In the genomic region with DNA sequence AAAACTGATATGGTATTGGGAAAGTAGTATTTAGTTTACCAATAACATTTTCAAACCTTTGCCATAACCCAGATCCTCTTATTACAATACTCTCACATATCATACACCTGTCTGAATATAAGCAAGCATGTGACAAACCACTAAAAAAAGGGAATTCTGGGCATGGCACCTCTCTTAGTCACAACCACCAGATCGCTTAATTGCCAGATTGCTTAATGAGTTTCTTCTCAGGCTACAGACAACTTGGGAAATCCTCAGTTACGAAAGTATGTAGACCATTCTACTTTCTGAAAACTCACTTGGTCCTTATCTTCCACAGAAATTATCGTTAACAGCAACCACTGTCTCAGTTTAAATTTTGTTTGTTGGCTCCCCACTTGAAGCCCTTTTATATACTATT, we compare ENCODE assay signal across 1 cellular context.
TF ChIP-seq lines count a peak whose summit lies in the region.

No MANE protein-coding gene starts in this region.

TF ChIP-seq in HepG2, 621 proteins besides CTCF, POLR2A, EP300 and RAD21 (continued from another document):
- no peak for TF ChIP-seq GMEB1 (CRISPR knock-in tag; IDR thresholded peaks at IDR 0.05; ENCODE audit: borderline replicate concordance)
- TF ChIP-seq ZNF564 (CRISPR knock-in tag; IDR thresholded peaks at IDR 0.05), result no peak
- TF ChIP-seq, protein P1, sequence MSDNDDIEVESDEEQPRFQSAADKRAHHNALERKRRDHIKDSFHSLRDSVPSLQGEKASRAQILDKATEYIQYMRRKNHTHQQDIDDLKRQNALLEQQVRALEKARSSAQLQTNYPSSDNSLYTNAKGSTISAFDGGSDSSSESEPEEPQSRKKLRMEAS (IDR thresholded peaks at IDR 0.05), result no peak
- TF ChIP-seq MXI1 (IDR thresholded peaks at IDR 0.05; ENCODE audit: borderline replicate concordance, low read depth, low read length), result no peak
- TF ChIP-seq, protein P2, sequence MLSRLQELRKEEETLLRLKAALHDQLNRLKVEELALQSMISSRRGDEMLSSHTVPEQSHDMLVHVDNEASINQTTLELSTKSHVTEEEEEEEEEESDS (CRISPR knock-in tag; IDR thresholded peaks at IDR 0.05; ENCODE audit: borderline replicate concordance), result no peak
- TF ChIP-seq FOXA3 (CRISPR knock-in tag; IDR thresholded peaks at IDR 0.05), result no peak
- no peak for TF ChIP-seq ZNF672 (CRISPR knock-in tag; IDR thresholded peaks at IDR 0.05)
- TF ChIP-seq, protein P3, sequence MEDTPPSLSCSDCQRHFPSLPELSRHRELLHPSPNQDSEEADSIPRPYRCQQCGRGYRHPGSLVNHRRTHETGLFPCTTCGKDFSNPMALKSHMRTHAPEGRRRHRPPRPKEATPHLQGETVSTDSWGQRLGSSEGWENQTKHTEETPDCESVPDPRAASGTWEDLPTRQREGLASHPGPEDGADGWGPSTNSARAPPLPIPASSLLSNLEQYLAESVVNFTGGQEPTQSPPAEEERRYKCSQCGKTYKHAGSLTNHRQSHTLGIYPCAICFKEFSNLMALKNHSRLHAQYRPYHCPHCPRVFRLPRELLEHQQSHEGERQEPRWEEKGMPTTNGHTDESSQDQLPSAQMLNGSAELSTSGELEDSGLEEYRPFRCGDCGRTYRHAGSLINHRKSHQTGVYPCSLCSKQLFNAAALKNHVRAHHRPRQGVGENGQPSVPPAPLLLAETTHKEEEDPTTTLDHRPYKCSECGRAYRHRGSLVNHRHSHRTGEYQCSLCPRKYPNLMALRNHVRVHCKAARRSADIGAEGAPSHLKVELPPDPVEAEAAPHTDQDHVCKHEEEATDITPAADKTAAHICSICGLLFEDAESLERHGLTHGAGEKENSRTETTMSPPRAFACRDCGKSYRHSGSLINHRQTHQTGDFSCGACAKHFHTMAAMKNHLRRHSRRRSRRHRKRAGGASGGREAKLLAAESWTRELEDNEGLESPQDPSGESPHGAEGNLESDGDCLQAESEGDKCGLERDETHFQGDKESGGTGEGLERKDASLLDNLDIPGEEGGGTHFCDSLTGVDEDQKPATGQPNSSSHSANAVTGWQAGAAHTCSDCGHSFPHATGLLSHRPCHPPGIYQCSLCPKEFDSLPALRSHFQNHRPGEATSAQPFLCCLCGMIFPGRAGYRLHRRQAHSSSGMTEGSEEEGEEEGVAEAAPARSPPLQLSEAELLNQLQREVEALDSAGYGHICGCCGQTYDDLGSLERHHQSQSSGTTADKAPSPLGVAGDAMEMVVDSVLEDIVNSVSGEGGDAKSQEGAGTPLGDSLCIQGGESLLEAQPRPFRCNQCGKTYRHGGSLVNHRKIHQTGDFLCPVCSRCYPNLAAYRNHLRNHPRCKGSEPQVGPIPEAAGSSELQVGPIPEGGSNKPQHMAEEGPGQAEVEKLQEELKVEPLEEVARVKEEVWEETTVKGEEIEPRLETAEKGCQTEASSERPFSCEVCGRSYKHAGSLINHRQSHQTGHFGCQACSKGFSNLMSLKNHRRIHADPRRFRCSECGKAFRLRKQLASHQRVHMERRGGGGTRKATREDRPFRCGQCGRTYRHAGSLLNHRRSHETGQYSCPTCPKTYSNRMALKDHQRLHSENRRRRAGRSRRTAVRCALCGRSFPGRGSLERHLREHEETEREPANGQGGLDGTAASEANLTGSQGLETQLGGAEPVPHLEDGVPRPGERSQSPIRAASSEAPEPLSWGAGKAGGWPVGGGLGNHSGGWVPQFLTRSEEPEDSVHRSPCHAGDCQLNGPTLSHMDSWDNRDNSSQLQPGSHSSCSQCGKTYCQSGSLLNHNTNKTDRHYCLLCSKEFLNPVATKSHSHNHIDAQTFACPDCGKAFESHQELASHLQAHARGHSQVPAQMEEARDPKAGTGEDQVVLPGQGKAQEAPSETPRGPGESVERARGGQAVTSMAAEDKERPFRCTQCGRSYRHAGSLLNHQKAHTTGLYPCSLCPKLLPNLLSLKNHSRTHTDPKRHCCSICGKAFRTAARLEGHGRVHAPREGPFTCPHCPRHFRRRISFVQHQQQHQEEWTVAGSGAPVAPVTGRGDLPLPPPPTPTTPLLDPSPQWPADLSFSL (CRISPR knock-in tag; IDR thresholded peaks at IDR 0.05), result no peak
- TF ChIP-seq KDM6A (CRISPR knock-in tag; IDR thresholded peaks at IDR 0.05; ENCODE audit: low read depth), result no peak
